In genomic region chr15:100595964-100596363, GRCh38 we compare ENCODE assay signal across 1 cellular context.
TF ChIP-seq lines count a peak whose summit lies in the region.

No MANE protein-coding gene starts in this region.

TF ChIP-seq in GM23338, 12 proteins besides CTCF, POLR2A, EP300 and RAD21:
- TF ChIP-seq STAT1 (IDR thresholded peaks at IDR 0.05; ENCODE audit: unreplicated experiment) (no peak), ZNF114 (CRISPR knock-in tag; IDR thresholded peaks at IDR 0.05) (no peak), POLR2AphosphoS5 (IDR thresholded peaks at IDR 0.05; ENCODE audit: low read depth) (no peak), JUNB (IDR thresholded peaks at IDR 0.05; ENCODE audit: unreplicated experiment) (no peak), REST (IDR thresholded peaks at IDR 0.05; ENCODE audit: unreplicated experiment) (no peak), ZNF331 (CRISPR knock-in tag; IDR thresholded peaks at IDR 0.05; ENCODE audit: low read depth) (no peak), CREB1 (CRISPR knock-in tag; IDR thresholded peaks at IDR 0.05; ENCODE audit: low read depth) (no peak), EZH2 (IDR thresholded peaks at IDR 0.05; ENCODE audit: low read depth, unreplicated experiment) (no peak), ETS1 (IDR thresholded peaks at IDR 0.05) (no peak), ZNF462 (CRISPR knock-in tag; IDR thresholded peaks at IDR 0.05) (no peak), NANOG (IDR thresholded peaks at IDR 0.05; ENCODE audit: borderline replicate concordance) (no peak), EZH2phosphoT487 (IDR thresholded peaks at IDR 0.05; ENCODE audit: unreplicated experiment) (no peak)
